8 cellular contexts compared by ENCODE assay signal in genomic region chr19:49361438-49362047, GRCh38. TPM values are rescaled to one million over a fixed set of nuclear protein-coding genes. Genes with fewer than 3 reads are reported as not detected.
A peak's percentile ranks its signal among the peaks of the same experiment; 100 is the strongest.
DNase-seq lines count a peak whose midpoint lies in the region; ATAC-seq and TF ChIP-seq lines count a peak whose summit lies in the region.

No MANE protein-coding gene starts in this region.

- peaks cover 9 to 57% (median 52%) of the 10 kb centered on the region in 4 donors for H3K4me1 ChIP-seq in esophagus muscularis mucosa
- H3K4me1 ChIP-seq in mucosa of stomach (ENCODE audit: control insufficient read depth, insufficient read depth, low read length), result peaks cover 28% of the 10 kb centered on the region
- H3K4me1 ChIP-seq in aorta (ENCODE audit: control insufficient read depth in 1 of 2, insufficient read depth in 2 of 2, low read length in 2 of 2), result no peaks in the 10 kb centered on the region

- intact Hi-C loops in esophagus muscularis mucosa (cut with DNase I), result no loop called here
- intact Hi-C loops in aorta (cut with DNase I), result loop anchor here in 1 of 2 donors (2.0 kb wide), 1 partner anchor 89 kb away; the partner anchor contains the start of gene PIH1D1

- H3K27me3 ChIP-seq in esophagus muscularis mucosa (no peaks in the 10 kb centered on the region), mucosa of stomach (ENCODE audit: control insufficient read depth, insufficient read depth, low read length) (peaks cover 16% of the 10 kb centered on the region), aorta (ENCODE audit: control insufficient read depth in 1 of 2, insufficient read depth in 2 of 2, low read length in 1 of 2) (no peaks in the 10 kb centered on the region)

- peak; percentile 77 for ATAC-seq in aorta (ENCODE audit: low FRiP score)
- ATAC-seq in HG02571 (IDR thresholded peaks at IDR 0.05; ENCODE audit: unreplicated experiment), result no peak

- no peak for TF ChIP-seq EP300 in esophagus muscularis mucosa (IDR thresholded peaks at IDR 0.05)

- TF ChIP-seq CTCF in esophagus muscularis mucosa (IDR thresholded peaks at IDR 0.05), result peak in 1 of 3 experiments; percentile 18

- no peak for TF ChIP-seq POLR2A in esophagus muscularis mucosa (IDR thresholded peaks at IDR 0.05; ENCODE audit: low read depth)

- peak overlapping the region; percentile 76 for H3K9ac ChIP-seq in mucosa of stomach (ENCODE audit: low read length)

- H3K9me3 ChIP-seq in esophagus muscularis mucosa, result no peaks in the 10 kb centered on the region
- H3K9me3 ChIP-seq in mucosa of stomach (ENCODE audit: control insufficient read depth, low read length), result no peaks in the 10 kb centered on the region
- no peaks in the 10 kb centered on the region for H3K9me3 ChIP-seq in aorta (ENCODE audit: control insufficient read depth, low read length)

- H3K27ac ChIP-seq in esophagus muscularis mucosa (replicated peaks in 1 of 4) (peak overlapping the region; percentile 88 to 97 (median 94)), aorta (ENCODE audit: low read depth in 1 of 2, low read length in 2 of 2) (peak overlapping the region in 1 of 2 donors; percentile 52)

- peak overlapping the region; percentile 59 to 97 (median 90) for H3K4me3 ChIP-seq in esophagus muscularis mucosa
- peak overlapping the region; percentile 19 for H3K4me3 ChIP-seq in mucosa of stomach (ENCODE audit: low read length)
- H3K4me3 ChIP-seq in aorta (ENCODE audit: low read length in 2 of 2), result peak overlapping the region; percentile 8 to 74

- DNase-seq in G401 (ENCODE audit: low spot score) (peak; percentile 20), OCI-M1 (lab: John Stamatoyannopoulos, UW) (peak; percentile 27), esophagus muscularis mucosa (ENCODE audit: extremely low spot score) (peak; percentile 94), aorta (peak; percentile 82 to 95), HUDEP-2 (lab: John Stamatoyannopoulos, UW; ENCODE audit: unreplicated experiment in 76 of 76) (no peak), NCI-H1694 (lab: John Stamatoyannopoulos, UW) (no peak)

- peaks cover 12 to 34% (median 30%) of the 10 kb centered on the region in 4 donors for H3K36me3 ChIP-seq in esophagus muscularis mucosa
- H3K36me3 ChIP-seq in mucosa of stomach (ENCODE audit: control insufficient read depth, insufficient read depth, low read length), result no peaks in the 10 kb centered on the region
- H3K36me3 ChIP-seq in aorta (ENCODE audit: control insufficient read depth in 1 of 2, insufficient read depth in 2 of 2, low read length in 1 of 2), result no peaks in the 10 kb centered on the region

- 2% methylated on average over 24 of the region's 27 CpGs for WGBS in esophagus muscularis mucosa
- WGBS in aorta, 2 donors, result 1 to 2% methylated on average over 25 to 27 of the region's 27 CpGs

- in situ Hi-C loops in G401 (cut with HindIII; ENCODE audit: low sequenced_read_pairs), result no loop called here

RNA-seq across cellular contexts. Expression of gene TEAD2, which starts 0.7 kb away (rescaled TPM):
- 30.2 and 33.2 TPM in 2 replicates for total RNA-seq in G401 (2014; rRNA removed; shearing (Covaris generic))
- total RNA-seq in esophagus muscularis mucosa (10 to 100 TPM; 40.7 to 73.2 (median 60.5) TPM), aorta (10 to 100 TPM; 41.3 to 48.8 TPM)
- 10 to 100 TPM; 17.7 to 43.3 TPM for polyA plus RNA-seq in aorta

RNA-seq across cellular contexts. Expression of gene DKKL1, which starts 2.1 kb away (rescaled TPM):
- 6.2 and 7.3 TPM in 2 replicates for total RNA-seq in G401 (2014; rRNA removed; shearing (Covaris generic))
- total RNA-seq in esophagus muscularis mucosa (under 1 TPM in 3 of 4 donors, not detected in 1; 0.40 to 0.83 (median 0.83) TPM), aorta (under 1 TPM in 1 of 2 donors, not detected in 1; 0.69 TPM)
- polyA plus RNA-seq in aorta, result not detected

RNA-seq across cellular contexts. Expression of gene CD37, which starts 26.3 kb away (rescaled TPM):
- total RNA-seq in G401 (2014; rRNA removed; shearing (Covaris generic)), result not detected in 2 replicates
- total RNA-seq in esophagus muscularis mucosa, result 10 to 100 TPM in 2 of 4 donors, 1 to 10 TPM in 2; 8.0 to 22.4 (median 11.6) TPM
- total RNA-seq in aorta, result 10 to 100 TPM; 18.3 to 40.1 TPM
- 10 to 100 TPM in 1 of 2 donors, 1 to 10 TPM in 1; 5.2 to 10.8 TPM for polyA plus RNA-seq in aorta

RNA-seq across cellular contexts. Expression of gene KASH5, which starts 26.5 kb away (rescaled TPM):
- not detected in 2 replicates for total RNA-seq in G401 (2014; rRNA removed; shearing (Covaris generic))
- total RNA-seq in esophagus muscularis mucosa, result not detected
- total RNA-seq in aorta, result not detected
- not detected for polyA plus RNA-seq in aorta

RNA-seq across cellular contexts. Expression of gene SLC6A16, which starts 36.6 kb away (rescaled TPM):
- total RNA-seq in G401 (2014; rRNA removed; shearing (Covaris generic)), result 6.6 TPM in 1 of 2 replicates, not detected in the other
- total RNA-seq in esophagus muscularis mucosa (1 to 10 TPM in 3 of 4 donors, under 1 TPM in 1; 0.83 to 4.1 (median 2.5) TPM), aorta (1 to 10 TPM; 3.0 to 4.6 TPM)
- 10 to 100 TPM in 1 of 2 donors, 1 to 10 TPM in 1; 2.4 to 12.9 TPM for polyA plus RNA-seq in aorta

Comparison
In these comparisons a context has a peak if more than half of its experiments do, and no peak if none do; other contexts are left out.
1. DNase-seq: peak in G401 (single experiment), OCI-M1 (single experiment), esophagus muscularis mucosa (single experiment) and aorta (2 of 2); none in HUDEP-2 (0 of 76) and NCI-H1694 (single experiment).
2. H3K4me3 ChIP-seq: peak in every context shown above with its lines; median percentile 90 in esophagus muscularis mucosa; 41 in aorta; 19 in mucosa of stomach.